In genomic region chr15:94526071-94526689, GRCh38 we compare ENCODE assay signal across 10 cellular contexts.
DNase-seq lines count a peak whose midpoint lies in the region; ATAC-seq, FAIRE-seq and TF ChIP-seq lines count a peak whose summit lies in the region.
"Had no signal": no experiment of that assay in that cellular context is flagged by ENCODE, and none has a peak within 500 bp of the region (broad histone marks: within the 10 kb centered on the region; RNA-seq: fewer than 3 reads in every experiment).

No MANE protein-coding gene starts in this region.

- POLR2A ChIA-PET in Panc1 (lab: Charles Lee) = interaction anchor here (0.6 kb wide), 1 partner anchor 810 kb away, joined by 6 read pairs; no protein-coding TSS in a partner anchor

- H3K27me3 ChIP-seq in Panc1 (ENCODE audit: control insufficient read depth, insufficient read depth, low read length) (no peaks in the 10 kb centered on the region), keratinocyte (ENCODE audit: control insufficient read depth, extremely low read depth, insufficient read depth, low read length) (no peaks in the 10 kb centered on the region)

- H2AFZ ChIP-seq in keratinocyte (ENCODE audit: control insufficient read depth, low read length) = no peak overlapping the region

- FAIRE-seq in H54 (lab: Jason Lieb, UNC) (no peak), keratinocyte (lab: Jason Lieb, UNC) (no peak)

- no peaks in the 10 kb centered on the region for H3K79me2 ChIP-seq in keratinocyte (ENCODE audit: control insufficient read depth, insufficient read depth, low read length)

- TF ChIP-seq POLR2A in H54 (IDR thresholded peaks at IDR 0.05; ENCODE audit: low read depth, low read length) = no peak

- no TSS peak for BruUV-seq in Panc1 (replicated peaks; lab: Mats Ljungman, UMichigan)

- no peaks in the 10 kb centered on the region for H3K36me3 Mint-ChIP-seq in activated T-helper 1 cell treated with anti-CD3 and anti-CD28 coated beads, Interleukin-12 subunit alpha, Interleukin-12 subunit beta, Interleukin-2, Interleukin-4 antibody, amounts not matched to agents 30 ng/mL and 10 ng/mL and 1 ng/mL, durations not matched to agents 14 hours and 24 hours and 36 hours (ENCODE audit: low read depth)

- dilution Hi-C loops in keratinocyte (cut with MboI; ENCODE audit: extremely low pct_ligation_motif_present, low sequenced_read_pairs) = no loop called here

- no peak overlapping the region for H3K9ac ChIP-seq in keratinocyte (ENCODE audit: control insufficient read depth, extremely low read depth, insufficient read depth, low read length)

- peaks cover 8% of the 10 kb centered on the region for H3K27me3 Mint-ChIP-seq in activated T-helper 1 cell treated with anti-CD3 and anti-CD28 coated beads, Interleukin-12 subunit alpha, Interleukin-12 subunit beta, Interleukin-2, Interleukin-4 antibody, amounts not matched to agents 30 ng/mL and 10 ng/mL and 1 ng/mL, durations not matched to agents 14 hours and 24 hours and 36 hours (ENCODE audit: insufficient read depth)
- H3K27me3 Mint-ChIP-seq: activated CD4-positive, alpha-beta memory T cell treated with anti-CD3 and anti-CD28 coated beads, Interleukin-2, amount 10 ng/mL, durations not matched to agents 7 days and 5 days had no signal

- H3K27ac ChIP-seq in Panc1 (ENCODE audit: low read length) (no peak overlapping the region), keratinocyte (ENCODE audit: control insufficient read depth, insufficient read depth, low read length) (no peak overlapping the region)

- no peaks in the 10 kb centered on the region for H3K9me1 ChIP-seq in keratinocyte (ENCODE audit: control insufficient read depth, extremely low read depth, insufficient read depth, low read length)

- H3K27ac Mint-ChIP-seq in activated T-helper 1 cell treated with anti-CD3 and anti-CD28 coated beads, Interleukin-12 subunit alpha, Interleukin-12 subunit beta, Interleukin-2, Interleukin-4 antibody, amounts not matched to agents 30 ng/mL and 10 ng/mL and 1 ng/mL, durations not matched to agents 14 hours and 24 hours and 36 hours = no peak overlapping the region
- H3K27ac Mint-ChIP-seq: activated CD4-positive, alpha-beta memory T cell treated with anti-CD3 and anti-CD28 coated beads, Interleukin-2, amount 10 ng/mL, durations not matched to agents 7 days and 5 days had no signal

- in situ Hi-C loops in Panc1 (cut with HindIII; ENCODE audit: low pct_unique_long_range_greater_than_20kb, low sequenced_read_pairs) = no loop called here

- H3K9me3 Mint-ChIP-seq in activated T-helper 1 cell treated with anti-CD3 and anti-CD28 coated beads, Interleukin-12 subunit alpha, Interleukin-12 subunit beta, Interleukin-2, Interleukin-4 antibody, amounts not matched to agents 30 ng/mL and 10 ng/mL and 1 ng/mL, durations not matched to agents 14 hours and 24 hours and 36 hours = no peaks in the 10 kb centered on the region
- H3K9me3 Mint-ChIP-seq: activated CD4-positive, alpha-beta memory T cell treated with anti-CD3 and anti-CD28 coated beads, Interleukin-2, amount 10 ng/mL, durations not matched to agents 7 days and 5 days had no signal

- DNase-seq in GM10266 (ENCODE audit: extremely low spot score) = no peak
- peak; percentile 6 for DNase-seq in H54 (ENCODE audit: insufficient read length, low spot score)
- DNase-seq in Panc1 (ENCODE audit: low read depth, low spot score) = no peak
- no peak for DNase-seq in keratinocyte (ENCODE audit: low read depth, low spot score)
- no peak for DNase-seq in GM19240 (ENCODE audit: insufficient read length, low spot score)
- no peak for DNase-seq in NCI-H1105 treated with DMSO at 0.1 percent for 48 hours (lab: John Stamatoyannopoulos, UW)
- DNase-seq in activated T-helper 1 cell treated with anti-CD3 and anti-CD28 coated beads, Interleukin-12 subunit alpha, Interleukin-12 subunit beta, Interleukin-2, Interleukin-4 antibody, amounts not matched to agents 30 ng/mL and 10 ng/mL and 1 ng/mL, durations not matched to agents 14 hours and 24 hours and 36 hours (ENCODE audit: low spot score) = no peak
- DNase-seq: activated CD4-positive, alpha-beta memory T cell treated with anti-CD3 and anti-CD28 coated beads, Interleukin-2, amount 10 ng/mL, durations not matched to agents 7 days and 5 days; NCI-H226 had no signal

- H3K4me1 ChIP-seq in Panc1 (ENCODE audit: control insufficient read depth, insufficient read depth, low read length) (no peaks in the 10 kb centered on the region), keratinocyte (ENCODE audit: control insufficient read depth, extremely low read depth, insufficient read depth, low read length) (peaks cover 8% of the 10 kb centered on the region)

- H3K4me3 ChIP-seq in Panc1 (ENCODE audit: low read depth in 2 of 2, low read length in 2 of 2) (no peak overlapping the region), keratinocyte (ENCODE audit: control insufficient read depth in 2 of 3, extremely low read depth in 1 of 3, insufficient read depth in 2 of 3, low read depth in 1 of 3, low read length in 3 of 3) (no peak overlapping the region)

- TF ChIP-seq CTCF in GM10266 (IDR thresholded peaks at IDR 0.05; ENCODE audit: control insufficient read depth, insufficient read depth, low read depth, missing control alignments) (peak; percentile 16), Panc1 (IDR thresholded peaks at IDR 0.05) (peak; percentile 39; the same call in 1 of the 2 replicates), keratinocyte (optimal IDR thresholded peaks at IDR 0.05 in 1 of 3, IDR thresholded peaks at IDR 0.05 in 1 of 3, conservative IDR thresholded peaks at IDR 0.05 in 1 of 3; ENCODE audit: extremely low read depth in 1 of 3, insufficient read depth in 2 of 3, low read length in 3 of 3) (peak; percentile 34 to 60 (median 56))

- H3K36me3 ChIP-seq in Panc1 (ENCODE audit: control insufficient read depth, insufficient read depth, low read length) (no peaks in the 10 kb centered on the region), keratinocyte (ENCODE audit: control insufficient read depth in 2 of 2, extremely low read depth in 1 of 2, insufficient read depth in 2 of 2, low read length in 2 of 2) (no peaks in the 10 kb centered on the region)

- no peaks in the 10 kb centered on the region for H4K20me1 ChIP-seq in keratinocyte (ENCODE audit: control insufficient read depth, extremely low read depth, insufficient read depth, low read length)

- ATAC-seq in Panc1 (no peak), GM21737 (IDR thresholded peaks at IDR 0.05; ENCODE audit: unreplicated experiment) (no peak)

- no peak overlapping the region for H3K4me2 ChIP-seq in keratinocyte (ENCODE audit: control insufficient read depth, extremely low read depth, insufficient read depth, low read depth, low read length)

- H3K4me1 Mint-ChIP-seq in activated T-helper 1 cell treated with anti-CD3 and anti-CD28 coated beads, Interleukin-12 subunit alpha, Interleukin-12 subunit beta, Interleukin-2, Interleukin-4 antibody, amounts not matched to agents 30 ng/mL and 10 ng/mL and 1 ng/mL, durations not matched to agents 14 hours and 24 hours and 36 hours (ENCODE audit: low read depth) = no peaks in the 10 kb centered on the region
- H3K4me1 Mint-ChIP-seq: activated CD4-positive, alpha-beta memory T cell treated with anti-CD3 and anti-CD28 coated beads, Interleukin-2, amount 10 ng/mL, durations not matched to agents 7 days and 5 days had no signal

- H3K4me3 Mint-ChIP-seq in activated T-helper 1 cell treated with anti-CD3 and anti-CD28 coated beads, Interleukin-12 subunit alpha, Interleukin-12 subunit beta, Interleukin-2, Interleukin-4 antibody, amounts not matched to agents 30 ng/mL and 10 ng/mL and 1 ng/mL, durations not matched to agents 14 hours and 24 hours and 36 hours = no peak overlapping the region
- H3K4me3 Mint-ChIP-seq: activated CD4-positive, alpha-beta memory T cell treated with anti-CD3 and anti-CD28 coated beads, Interleukin-2, amount 10 ng/mL, durations not matched to agents 7 days and 5 days had no signal

- intact Hi-C loops in Panc1 (cut with micrococcal nuclease; ENCODE audit: unreplicated experiment) = no loop called here
- intact Hi-C loops in activated T-helper 1 cell treated with anti-CD3 and anti-CD28 coated beads, Interleukin-12 subunit alpha, Interleukin-12 subunit beta, Interleukin-2, Interleukin-4 antibody, amounts not matched to agents 30 ng/mL and 10 ng/mL and 1 ng/mL, durations not matched to agents 14 hours and 24 hours and 36 hours (cut with micrococcal nuclease) = no loop called here

- H3K9me3 ChIP-seq in Panc1 (ENCODE audit: control insufficient read depth, insufficient read depth, low read depth, low read length) (no peaks in the 10 kb centered on the region), keratinocyte (ENCODE audit: control insufficient read depth, low read depth, low read length) (no peaks in the 10 kb centered on the region)

- CTCF ChIA-PET in Panc1 (lab: Charles Lee) = no interaction called here
